ENCODE assay signal across 16 cellular contexts in the genomic region with DNA sequence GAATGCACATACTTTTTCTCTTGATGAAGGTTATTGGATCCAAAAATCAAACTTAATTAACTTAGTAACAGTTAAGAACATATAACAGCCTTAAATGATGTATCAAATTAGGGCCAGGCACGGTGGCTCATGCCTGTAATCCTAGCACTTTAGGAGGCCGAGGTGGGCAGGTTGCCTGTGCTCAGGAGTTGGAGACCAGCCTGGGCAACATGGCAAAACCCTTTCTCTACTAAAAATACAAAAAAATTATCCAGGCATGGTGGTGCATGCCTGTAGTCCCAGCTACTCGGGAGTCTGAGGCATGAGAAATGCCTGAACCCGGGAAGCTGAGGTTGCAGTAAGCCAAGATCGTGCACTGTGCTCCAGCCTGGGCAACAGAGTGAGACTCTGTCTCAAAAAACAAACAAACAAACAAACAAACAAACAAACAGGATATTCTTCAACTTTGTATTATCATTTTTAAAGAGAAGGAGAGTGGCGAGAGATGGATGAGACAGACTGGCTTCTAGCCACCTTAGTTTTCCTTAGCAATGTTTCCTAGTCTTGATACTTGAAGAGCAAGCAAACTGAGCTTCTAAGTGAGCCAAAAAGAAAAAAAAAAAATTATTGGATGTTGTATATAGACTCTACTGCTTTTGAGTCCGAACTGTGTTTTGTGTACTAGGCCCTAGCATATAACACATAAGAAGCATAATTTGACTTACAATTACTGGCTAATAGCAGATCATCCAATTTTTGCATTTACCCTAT. TPM values are rescaled to one million over a fixed set of nuclear protein-coding genes. Genes with fewer than 3 reads are reported as not detected.
DNase-seq lines count a peak whose midpoint lies in the region; ATAC-seq and TF ChIP-seq lines count a peak whose summit lies in the region.
"Had no signal": no experiment of that assay in that cellular context is flagged by ENCODE, and none has a peak within 500 bp of the region (broad histone marks: within the 10 kb centered on the region; RNA-seq: fewer than 3 reads in every experiment).

No MANE protein-coding gene starts in this region.

- in situ Hi-C loops in Panc1 (cut with HindIII; ENCODE audit: low pct_unique_long_range_greater_than_20kb, low sequenced_read_pairs) = no loop called here

- H3K36me3 ChIP-seq in Panc1 (ENCODE audit: control insufficient read depth, insufficient read depth, low read length) = no peaks in the 10 kb centered on the region

- intact Hi-C loops in Panc1 (cut with micrococcal nuclease; ENCODE audit: unreplicated experiment) = no loop called here
- intact Hi-C loops in dendritic cell treated with granulocyte-macrophage colony-stimulating factor and Interleukin-4, amounts not matched to agents 40 ng/mL and 50 ng/mL, for 4 days (cut with micrococcal nuclease) = no loop called here

- H3K27me3 ChIP-seq in Panc1 (ENCODE audit: control insufficient read depth, insufficient read depth, low read length) = no peaks in the 10 kb centered on the region
- H3K27me3 ChIP-seq: SJCRH30, upper lobe of right lung had no signal

- DNase-seq in AG04449 (ENCODE audit: low read depth, low spot score) (no peak), Panc1 (ENCODE audit: low read depth, low spot score) (no peak), mesothelial cell of epicardium (ENCODE audit: low spot score in 2 of 2, unreplicated experiment in 2 of 2) (no peak), activated gamma-delta T cell (lab: John Stamatoyannopoulos, UW) (no peak), AG08395 (ENCODE audit: low spot score) (no peak), NOMO-1 treated with DMSO at 0.1 percent for 48 hours (lab: John Stamatoyannopoulos, UW; ENCODE audit: unreplicated experiment) (no peak), immature natural killer cell (no peak)
- DNase-seq: activated CD8-positive, alpha-beta T cell treated with anti-CD3 and anti-CD28 coated beads, Interleukin-2, amount 10 ng/mL, durations not matched to agents 7 days and 5 days; glutamatergic neuron; kidney; SJCRH30; stimulated activated CD4-positive, alpha-beta T cell treated with anti-CD3 and anti-CD28 coated beads, Interleukin-4, amount 100 ng/mL, for 1 hour; upper lobe of right lung had no signal

- peak overlapping the region; percentile 19 for H3K4me3 Mint-ChIP-seq in dendritic cell treated with granulocyte-macrophage colony-stimulating factor and Interleukin-4, amounts not matched to agents 40 ng/mL and 50 ng/mL, for 4 days
- H3K4me3 Mint-ChIP-seq in mesothelial cell of epicardium (no peak overlapping the region), immature natural killer cell (no peak overlapping the region)
- H3K4me3 Mint-ChIP-seq: activated CD8-positive, alpha-beta T cell treated with anti-CD3 and anti-CD28 coated beads, Interleukin-2, amount 10 ng/mL, durations not matched to agents 7 days and 5 days had no signal

- H3K4me1 Mint-ChIP-seq in dendritic cell treated with granulocyte-macrophage colony-stimulating factor and Interleukin-4, amounts not matched to agents 40 ng/mL and 50 ng/mL, for 4 days (ENCODE audit: low read depth) = peaks cover 11% of the 10 kb centered on the region
- H3K4me1 Mint-ChIP-seq in mesothelial cell of epicardium (no peaks in the 10 kb centered on the region), immature natural killer cell (no peaks in the 10 kb centered on the region)

- no TSS peak for BruUV-seq in Panc1 (replicated peaks; lab: Mats Ljungman, UMichigan)

- H3K9me3 ChIP-seq in Panc1 (ENCODE audit: control insufficient read depth, insufficient read depth, low read depth, low read length) = no peaks in the 10 kb centered on the region; the same call in 1 of the 2 replicates
- H3K9me3 ChIP-seq: A549, upper lobe of right lung had no signal

- H3K27ac ChIP-seq in Panc1 (ENCODE audit: low read length) = peak overlapping the region; percentile 20; the same call in 1 of the 2 replicates
- H3K27ac ChIP-seq: A549, SJCRH30, upper lobe of right lung had no signal

- TF ChIP-seq CTCF in AG04449 (IDR thresholded peaks at IDR 0.05; ENCODE audit: insufficient read depth, low read length, missing control alignments) (no peak), Panc1 (IDR thresholded peaks at IDR 0.05) (no peak), mesothelial cell of epicardium (IDR thresholded peaks at IDR 0.05; ENCODE audit: unreplicated experiment) (no peak)

- CTCF ChIA-PET in AG04449 (lab: Yijun Ruan, JAX) (interaction anchor here (0.9 to 1.4 kb wide), 7 partner anchors 13 to 298 kb away, joined by 3 to 7 read pairs (median 4); partner anchors contain the start of gene RASGRP1), Panc1 (lab: Charles Lee) (no interaction called here)

- no peak overlapping the region for H3K27ac Mint-ChIP-seq in dendritic cell treated with granulocyte-macrophage colony-stimulating factor and Interleukin-4, amounts not matched to agents 40 ng/mL and 50 ng/mL, for 4 days
- H3K27ac Mint-ChIP-seq in mesothelial cell of epicardium = peak overlapping the region; percentile 23
- H3K27ac Mint-ChIP-seq in immature natural killer cell = peak overlapping the region in 1 of 6 donors; percentile 15
- H3K27ac Mint-ChIP-seq: activated CD8-positive, alpha-beta T cell treated with anti-CD3 and anti-CD28 coated beads, Interleukin-2, amount 10 ng/mL, durations not matched to agents 7 days and 5 days; activated T-helper 2 cell treated with anti-CD3 and anti-CD28 coated beads, Interferon-gamma antibody, Interleukin-2, Interleukin-4, amounts not matched to agents 10 μg/mL and 5 μg/mL and 100 μg/mL, durations not matched to agents 14 hours and 24 hours and 36 hours had no signal

- POLR2A ChIA-PET in AG04449 (lab: Yijun Ruan, JAX) (interaction anchor here (3.3 kb wide), 1 partner anchor 14 kb away, joined by 31 read pairs; the partner anchor contains the start of gene SPRED1), Panc1 (lab: Charles Lee) (no interaction called here)

- ATAC-seq in Panc1 = peak; percentile 66; the same call in 1 of the 2 replicates
- ATAC-seq: A549; activated CD8-positive, alpha-beta T cell treated with anti-CD3 and anti-CD28 coated beads, Interleukin-2, amount 10 ng/mL, durations not matched to agents 7 days and 5 days; upper lobe of right lung had no signal

- peaks cover 7% of the 10 kb centered on the region for H3K9me3 Mint-ChIP-seq in dendritic cell treated with granulocyte-macrophage colony-stimulating factor and Interleukin-4, amounts not matched to agents 40 ng/mL and 50 ng/mL, for 4 days
- no peaks in the 10 kb centered on the region for H3K9me3 Mint-ChIP-seq in mesothelial cell of epicardium
- H3K9me3 Mint-ChIP-seq in immature natural killer cell = no peaks in the 10 kb centered on the region
- H3K9me3 Mint-ChIP-seq: activated T-helper 2 cell treated with anti-CD3 and anti-CD28 coated beads, Interferon-gamma antibody, Interleukin-2, Interleukin-4, amounts not matched to agents 10 μg/mL and 5 μg/mL and 100 μg/mL, durations not matched to agents 14 hours and 24 hours and 36 hours had no signal

- H3K36me3 Mint-ChIP-seq in dendritic cell treated with granulocyte-macrophage colony-stimulating factor and Interleukin-4, amounts not matched to agents 40 ng/mL and 50 ng/mL, for 4 days (ENCODE audit: low read depth) = peaks cover 32% of the 10 kb centered on the region
- peaks cover 6% of the 10 kb centered on the region for H3K36me3 Mint-ChIP-seq in mesothelial cell of epicardium
- no peaks in the 10 kb centered on the region for H3K36me3 Mint-ChIP-seq in immature natural killer cell

- no peaks in the 10 kb centered on the region for H3K27me3 Mint-ChIP-seq in dendritic cell treated with granulocyte-macrophage colony-stimulating factor and Interleukin-4, amounts not matched to agents 40 ng/mL and 50 ng/mL, for 4 days
- H3K27me3 Mint-ChIP-seq in mesothelial cell of epicardium (ENCODE audit: low read depth) (no peaks in the 10 kb centered on the region), immature natural killer cell (ENCODE audit: low read depth in 3 of 3) (no peaks in the 10 kb centered on the region)

- H3K4me3 ChIP-seq in AG04449 (ENCODE audit: low read depth, low read length) (peak overlapping the region; percentile 37), Panc1 (ENCODE audit: low read depth in 2 of 2, low read length in 2 of 2) (no peak overlapping the region)
- H3K4me3 ChIP-seq: A549, SJCRH30, upper lobe of right lung had no signal

- peaks cover 10% of the 10 kb centered on the region; the same call in 1 of the 2 replicates for H3K4me1 ChIP-seq in Panc1 (ENCODE audit: control insufficient read depth, insufficient read depth, low read length)

RNA-seq across cellular contexts. Expression of gene SPRED1, which starts 13.8 kb away (rescaled TPM):
- 29.6 TPM for total RNA-seq in Panc1 (2021; ENCODE audit: unreplicated experiment)
- polyA plus RNA-seq in Panc1 (2012; ENCODE audit: insufficient read length) = 12.1 TPM
- total RNA-seq in mesothelial cell of epicardium = 36.3 to 39.9 TPM (median 36.7 TPM) in 3 replicates
- under 1 TPM in 2 of 3 donors, not detected in 1; 0.10 to 0.99 TPM for polyA plus RNA-seq in immature natural killer cell
